Comparison of ENCODE assay signal across 32 cellular contexts in genomic region chr6:21262504-21262903, GRCh38.
"Had no signal": no experiment of that assay in that cellular context is flagged by ENCODE, and none has a peak within 500 bp of the region (broad histone marks: within the 10 kb centered on the region; RNA-seq: fewer than 3 reads in every experiment).

No MANE protein-coding gene starts in this region.

- DNase-seq: activated B cell treated with CpG ODN at 0.5 μM for 24 hours; activated CD4-positive, alpha-beta memory T cell treated with anti-CD3 and anti-CD28 coated beads, Interleukin-2, amount 10 ng/mL, durations not matched to agents 7 days and 5 days; activated CD4-positive, alpha-beta T cell treated with anti-CD3 and anti-CD28 coated beads for 1 hour; activated CD4-positive, alpha-beta T cell treated with anti-CD3 and anti-CD28 coated beads for 36 hours; activated CD4-positive, alpha-beta T cell treated with anti-CD3 and anti-CD28 coated beads for 48 hours; activated CD4-positive, alpha-beta T cell treated with anti-CD3 and anti-CD28 coated beads, Interleukin-2, amount 10 ng/mL, durations not matched to agents 7 days and 5 days; activated CD4-positive, alpha-beta T cell treated with anti-CD3 and anti-CD28 coated beads, Interleukin-2, amount 50 U/mL, for 48 hours; activated CD8-positive, alpha-beta memory T cell treated with anti-CD3 and anti-CD28 coated beads for 24 hours; activated CD8-positive, alpha-beta memory T cell treated with anti-CD3 and anti-CD28 coated beads, Interleukin-2, amount 10 ng/mL, durations not matched to agents 7 days and 5 days; activated CD8-positive, alpha-beta memory T cell treated with anti-CD3 and anti-CD28 coated beads, Interleukin-2, amount 50 U/mL, for 48 hours; activated CD8-positive, alpha-beta T cell treated with anti-CD3 and anti-CD28 coated beads, Interleukin-2, amount 10 ng/mL, durations not matched to agents 7 days and 5 days; activated effector memory CD4-positive, alpha-beta T cell treated with Interleukin-2 at 50 U/mL for 16 hours; activated gamma-delta T cell treated with Interleukin-2 at 50 U/mL for 16 hours; activated naive CD4-positive, alpha-beta T cell; activated naive CD4-positive, alpha-beta T cell treated with anti-CD3 and anti-CD28 coated beads for 36 hours; activated naive CD4-positive, alpha-beta T cell treated with anti-CD3 and anti-CD28 coated beads, Interleukin-2, amount 50 U/mL, for 16 hours; activated naive CD8-positive, alpha-beta T cell treated with anti-CD3 and anti-CD28 coated beads for 36 hours; adrenal gland; amniotic stem cell; aorta; body of pancreas; brain microvascular endothelial cell; central memory CD4-positive, alpha-beta T cell; T-helper 1 cell; T-helper 2 cell; T-helper 9 cell had no signal

- H3K27ac ChIP-seq: adrenal gland, body of pancreas, brain microvascular endothelial cell, breast epithelium, VCaP had no signal

- H3K27me3 ChIP-seq: adrenal gland, body of pancreas, brain microvascular endothelial cell, breast epithelium had no signal

- H3K9me3 Mint-ChIP-seq: activated B cell treated with CpG ODN at 0.5 μM for 24 hours; activated CD4-positive, alpha-beta memory T cell treated with anti-CD3 and anti-CD28 coated beads, Interleukin-2, amount 10 ng/mL, durations not matched to agents 7 days and 5 days had no signal

- ATAC-seq: activated CD4-positive, alpha-beta T cell treated with anti-CD3 and anti-CD28 coated beads for 36 hours; activated CD8-positive, alpha-beta memory T cell treated with anti-CD3 and anti-CD28 coated beads, Interleukin-2, amount 10 ng/mL, durations not matched to agents 7 days and 5 days; activated CD8-positive, alpha-beta T cell treated with anti-CD3 and anti-CD28 coated beads, Interleukin-2, amount 10 ng/mL, durations not matched to agents 7 days and 5 days; activated naive CD4-positive, alpha-beta T cell treated with anti-CD3 and anti-CD28 coated beads, Interleukin-2, amount 50 U/mL, for 72 hours; body of pancreas had no signal

- H3K4me3 Mint-ChIP-seq: activated B cell treated with CpG ODN at 0.5 μM for 24 hours; activated CD4-positive, alpha-beta memory T cell treated with anti-CD3 and anti-CD28 coated beads, Interleukin-2, amount 10 ng/mL, durations not matched to agents 7 days and 5 days; activated CD4-positive, alpha-beta T cell treated with anti-CD3 and anti-CD28 coated beads for 36 hours; activated CD4-positive, alpha-beta T cell treated with anti-CD3 and anti-CD28 coated beads, Interleukin-2, amount 10 ng/mL, durations not matched to agents 7 days and 5 days; activated CD8-positive, alpha-beta memory T cell treated with anti-CD3 and anti-CD28 coated beads, Interleukin-2, amount 10 ng/mL, durations not matched to agents 7 days and 5 days; activated CD8-positive, alpha-beta T cell treated with anti-CD3 and anti-CD28 coated beads, Interleukin-2, amount 10 ng/mL, durations not matched to agents 7 days and 5 days; activated naive CD4-positive, alpha-beta T cell treated with anti-CD3 and anti-CD28 coated beads for 36 hours; activated naive CD8-positive, alpha-beta T cell treated with anti-CD3 and anti-CD28 coated beads for 36 hours; T-helper 1 cell treated with Interleukin-12 subunit alpha and Interleukin-12 subunit beta and Interleukin-4 antibody, amounts not matched to agents 30 μg/mL and 1 μg/mL, for 36 hours; T-helper 2 cell treated with Interferon-gamma antibody and Interleukin-4, amounts not matched to agents 5 μg/mL and 100 μg/mL, for 36 hours had no signal

- H3K36me3 Mint-ChIP-seq: activated naive CD4-positive, alpha-beta T cell treated with anti-CD3 and anti-CD28 coated beads, Interleukin-2, amount 50 U/mL, for 72 hours; activated naive CD8-positive, alpha-beta T cell treated with anti-CD3 and anti-CD28 coated beads for 36 hours had no signal

- H3K27me3 Mint-ChIP-seq: activated B cell treated with CpG ODN at 0.5 μM for 24 hours had no signal

- H3K9me3 ChIP-seq: adrenal gland, body of pancreas, breast epithelium had no signal

- H3K27ac Mint-ChIP-seq: activated B cell treated with CpG ODN at 0.5 μM for 24 hours; activated CD4-positive, alpha-beta memory T cell treated with anti-CD3 and anti-CD28 coated beads, Interleukin-2, amount 10 ng/mL, durations not matched to agents 7 days and 5 days; activated CD4-positive, alpha-beta T cell treated with anti-CD3 and anti-CD28 coated beads for 36 hours; activated CD4-positive, alpha-beta T cell treated with anti-CD3 and anti-CD28 coated beads, Interleukin-2, amount 10 ng/mL, durations not matched to agents 7 days and 5 days; activated CD8-positive, alpha-beta memory T cell treated with anti-CD3 and anti-CD28 coated beads, Interleukin-2, amount 10 ng/mL, durations not matched to agents 7 days and 5 days; activated CD8-positive, alpha-beta T cell treated with anti-CD3 and anti-CD28 coated beads, Interleukin-2, amount 10 ng/mL, durations not matched to agents 7 days and 5 days; activated naive CD4-positive, alpha-beta T cell treated with anti-CD3 and anti-CD28 coated beads for 36 hours; activated naive CD4-positive, alpha-beta T cell treated with anti-CD3 and anti-CD28 coated beads, Interleukin-2, amount 50 U/mL, for 72 hours; activated naive CD8-positive, alpha-beta T cell treated with anti-CD3 and anti-CD28 coated beads for 36 hours; activated T-helper 2 cell treated with anti-CD3 and anti-CD28 coated beads, Interferon-gamma antibody, Interleukin-2, Interleukin-4, amounts not matched to agents 10 μg/mL and 5 μg/mL and 100 μg/mL, durations not matched to agents 14 hours and 24 hours and 36 hours; T-helper 1 cell treated with Interleukin-12 subunit alpha and Interleukin-12 subunit beta and Interleukin-4 antibody, amounts not matched to agents 30 μg/mL and 1 μg/mL, for 36 hours; T-helper 2 cell treated with Interferon-gamma antibody and Interleukin-4, amounts not matched to agents 5 μg/mL and 100 μg/mL, for 36 hours had no signal

- H3K4me1 Mint-ChIP-seq: activated B cell treated with CpG ODN at 0.5 μM for 24 hours had no signal

- H3K4me1 ChIP-seq: adrenal gland, body of pancreas, breast epithelium had no signal

- H3K4me3 ChIP-seq: adrenal gland, body of pancreas, breast epithelium had no signal

- H3K36me3 ChIP-seq: adrenal gland, brain microvascular endothelial cell, breast epithelium had no signal
